16 cellular contexts compared by ENCODE assay signal in genomic region chr2:144328933-144329332, GRCh38.
DNase-seq lines count a peak whose midpoint lies in the region; ATAC-seq and TF ChIP-seq lines count a peak whose summit lies in the region.
"Had no signal": no experiment of that assay in that cellular context is flagged by ENCODE, and none has a peak within 500 bp of the region (broad histone marks: within the 10 kb centered on the region; RNA-seq: fewer than 3 reads in every experiment).

No MANE protein-coding gene starts in this region.

- peak overlapping the region; percentile 38; the same call in 1 of the 2 replicates for H3K27ac ChIP-seq in Karpas-422 (ENCODE audit: low read length)
- H3K27ac ChIP-seq in smooth muscle cell (ENCODE audit: low read depth), result no peak overlapping the region

- no peak for ATAC-seq in GM18861 (IDR thresholded peaks at IDR 0.05; ENCODE audit: unreplicated experiment)

- H2AFZ ChIP-seq in Karpas-422 (ENCODE audit: low read length) (no peak overlapping the region), smooth muscle cell (ENCODE audit: low read depth) (no peak overlapping the region)

- intact Hi-C loops in activated T-helper 2 cell treated with anti-CD3 and anti-CD28 coated beads, Interferon-gamma antibody, Interleukin-2, Interleukin-4, amounts not matched to agents 10 μg/mL and 5 μg/mL and 100 μg/mL, durations not matched to agents 14 hours and 24 hours and 36 hours (cut with micrococcal nuclease), result loop anchor here (5.0 to 10.0 kb wide), 3 partner anchors 243 to 1074 kb away; no protein-coding TSS in a partner anchor

- H3K4me2 ChIP-seq in Karpas-422 (ENCODE audit: low read depth, low read length, poor library complexity, severe bottlenecking) (peak overlapping the region; percentile 91), smooth muscle cell (no peak overlapping the region)

- 91% methylated on average over 7 of the region's 7 CpGs for WGBS in smooth muscle cell (ENCODE audit: low lambda C conversion rate)

- no peaks in the 10 kb centered on the region for H3K36me3 ChIP-seq in Karpas-422 (ENCODE audit: insufficient read depth, low read length)
- no peaks in the 10 kb centered on the region for H3K36me3 ChIP-seq in smooth muscle cell (ENCODE audit: low read depth)

- no peak overlapping the region for H3K4me3 Mint-ChIP-seq in activated CD4-positive, alpha-beta T cell treated with anti-CD3 and anti-CD28 coated beads, Interleukin-2, amount 10 ng/mL, durations not matched to agents 7 days and 5 days
- no peak overlapping the region for H3K4me3 Mint-ChIP-seq in activated T-helper 2 cell treated with anti-CD3 and anti-CD28 coated beads, Interferon-gamma antibody, Interleukin-2, Interleukin-4, amounts not matched to agents 10 μg/mL and 5 μg/mL and 100 μg/mL, durations not matched to agents 14 hours and 24 hours and 36 hours (ENCODE audit: low read depth)
- H3K4me3 Mint-ChIP-seq in neural crest cell, result peak overlapping the region; percentile 19

- H3K9ac ChIP-seq in Karpas-422 (ENCODE audit: low read length) (no peak overlapping the region), smooth muscle cell (ENCODE audit: low read depth) (no peak overlapping the region)

- POLR2A ChIA-PET in activated CD4-positive, alpha-beta T cell treated with anti-CD3 and anti-CD28 coated beads, Interleukin-2, amount 10 ng/mL, durations not matched to agents 7 days and 5 days (lab: Charles Lee), result no interaction called here
- POLR2A ChIA-PET in HEK293T (lab: Yijun Ruan, JAX), result no interaction called here

- no peaks in the 10 kb centered on the region for H3K9me2 ChIP-seq in Karpas-422 (replicated peaks; ENCODE audit: insufficient read depth, low read length)

- CTCF ChIA-PET in activated CD4-positive, alpha-beta T cell treated with anti-CD3 and anti-CD28 coated beads, Interleukin-2, amount 10 ng/mL, durations not matched to agents 7 days and 5 days (lab: Charles Lee), result no interaction called here
- CTCF ChIA-PET in HEK293T (lab: Yijun Ruan, JAX), result no interaction called here

- no peak overlapping the region for H3K4me3 ChIP-seq in Karpas-422 (ENCODE audit: low read length)
- H3K4me3 ChIP-seq in smooth muscle cell, result no peak overlapping the region

- H3K9me3 ChIP-seq in Karpas-422 (ENCODE audit: low read length) (no peaks in the 10 kb centered on the region), smooth muscle cell (replicated peaks; ENCODE audit: low read depth) (no peaks in the 10 kb centered on the region)
- H3K9me3 ChIP-seq: Caco-2 had no signal

- H3K9me3 Mint-ChIP-seq in activated CD4-positive, alpha-beta T cell treated with anti-CD3 and anti-CD28 coated beads, Interleukin-2, amount 10 ng/mL, durations not matched to agents 7 days and 5 days, result peaks cover 2% of the 10 kb centered on the region
- no peaks in the 10 kb centered on the region for H3K9me3 Mint-ChIP-seq in activated T-helper 2 cell treated with anti-CD3 and anti-CD28 coated beads, Interferon-gamma antibody, Interleukin-2, Interleukin-4, amounts not matched to agents 10 μg/mL and 5 μg/mL and 100 μg/mL, durations not matched to agents 14 hours and 24 hours and 36 hours
- H3K9me3 Mint-ChIP-seq in neural crest cell, result peaks cover 3% of the 10 kb centered on the region

- no peaks in the 10 kb centered on the region for H3F3A ChIP-seq in smooth muscle cell (ENCODE audit: low read depth)

- TF ChIP-seq CTCF in neural crest cell (conservative IDR thresholded peaks at IDR 0.05) (no peak), smooth muscle cell (IDR thresholded peaks at IDR 0.05; ENCODE audit: borderline replicate concordance, insufficient read depth, poor library complexity, severe bottlenecking) (no peak)

- peak overlapping the region; percentile 17 for H3K27ac Mint-ChIP-seq in activated CD4-positive, alpha-beta T cell treated with anti-CD3 and anti-CD28 coated beads, Interleukin-2, amount 10 ng/mL, durations not matched to agents 7 days and 5 days
- peak overlapping the region; percentile 72 for H3K27ac Mint-ChIP-seq in activated T-helper 2 cell treated with anti-CD3 and anti-CD28 coated beads, Interferon-gamma antibody, Interleukin-2, Interleukin-4, amounts not matched to agents 10 μg/mL and 5 μg/mL and 100 μg/mL, durations not matched to agents 14 hours and 24 hours and 36 hours
- H3K27ac Mint-ChIP-seq in neural crest cell (ENCODE audit: unreplicated experiment), result no peak overlapping the region

- peaks cover 15% of the 10 kb centered on the region for H3K36me3 Mint-ChIP-seq in activated CD4-positive, alpha-beta T cell treated with anti-CD3 and anti-CD28 coated beads, Interleukin-2, amount 10 ng/mL, durations not matched to agents 7 days and 5 days (ENCODE audit: low read depth)
- peaks cover 43% of the 10 kb centered on the region for H3K36me3 Mint-ChIP-seq in activated T-helper 2 cell treated with anti-CD3 and anti-CD28 coated beads, Interferon-gamma antibody, Interleukin-2, Interleukin-4, amounts not matched to agents 10 μg/mL and 5 μg/mL and 100 μg/mL, durations not matched to agents 14 hours and 24 hours and 36 hours (ENCODE audit: low read depth)
- H3K36me3 Mint-ChIP-seq in neural crest cell (ENCODE audit: low read depth), result peaks cover 3% of the 10 kb centered on the region

- peaks cover 3% of the 10 kb centered on the region for H3K27me3 Mint-ChIP-seq in activated CD4-positive, alpha-beta T cell treated with anti-CD3 and anti-CD28 coated beads, Interleukin-2, amount 10 ng/mL, durations not matched to agents 7 days and 5 days
- H3K27me3 Mint-ChIP-seq in activated T-helper 2 cell treated with anti-CD3 and anti-CD28 coated beads, Interferon-gamma antibody, Interleukin-2, Interleukin-4, amounts not matched to agents 10 μg/mL and 5 μg/mL and 100 μg/mL, durations not matched to agents 14 hours and 24 hours and 36 hours (ENCODE audit: low read depth), result no peaks in the 10 kb centered on the region
- peaks cover 2% of the 10 kb centered on the region for H3K27me3 Mint-ChIP-seq in neural crest cell (ENCODE audit: low read depth)

- H4K20me1 ChIP-seq in Karpas-422 (ENCODE audit: insufficient read depth, low read depth, low read length) (no peaks in the 10 kb centered on the region), smooth muscle cell (ENCODE audit: low read depth) (no peaks in the 10 kb centered on the region)

- H3K4me1 ChIP-seq in Karpas-422 (ENCODE audit: low read length), result peaks cover 77% of the 10 kb centered on the region
- peaks cover 16% of the 10 kb centered on the region for H3K4me1 ChIP-seq in smooth muscle cell (ENCODE audit: low read depth)

- DNase-seq in activated CD4-positive, alpha-beta T cell treated with anti-CD3 and anti-CD28 coated beads, Interleukin-2, amount 10 ng/mL, durations not matched to agents 7 days and 5 days, result no peak
- no peak for DNase-seq in activated CD4-positive, alpha-beta T cell treated with anti-CD3 and anti-CD28 coated beads for 48 hours
- DNase-seq in Karpas-422 (no peak), neural crest cell (ENCODE audit: low read depth, low spot score) (no peak), HEK293T (ENCODE audit: extremely low spot score) (no peak), smooth muscle cell (lab: John Stamatoyannopoulos, UW; ENCODE audit: unreplicated experiment) (no peak)
- no peak for DNase-seq in activated T-helper 2 cell treated with anti-CD3 and anti-CD28 coated beads, Interferon-gamma antibody, Interleukin-2, Interleukin-4, amounts not matched to agents 10 μg/mL and 5 μg/mL and 100 μg/mL, durations not matched to agents 14 hours and 24 hours and 36 hours (ENCODE audit: low spot score)
- DNase-seq: C1 segment of cervical spinal cord, Caco-2, H7, NCI-H1417, NCI-H1930, NCI-H2171, NCI-H446 treated with DMSO at 0.1 percent for 48 hours, NCI-H748 treated with DMSO at 0.1 percent for 48 hours had no signal

- peaks cover 58% of the 10 kb centered on the region for H3K4me1 Mint-ChIP-seq in activated CD4-positive, alpha-beta T cell treated with anti-CD3 and anti-CD28 coated beads, Interleukin-2, amount 10 ng/mL, durations not matched to agents 7 days and 5 days
- H3K4me1 Mint-ChIP-seq in activated T-helper 2 cell treated with anti-CD3 and anti-CD28 coated beads, Interferon-gamma antibody, Interleukin-2, Interleukin-4, amounts not matched to agents 10 μg/mL and 5 μg/mL and 100 μg/mL, durations not matched to agents 14 hours and 24 hours and 36 hours (ENCODE audit: low read depth), result peaks cover 68% of the 10 kb centered on the region
- H3K4me1 Mint-ChIP-seq in neural crest cell, result peaks cover 57% of the 10 kb centered on the region

- no peaks in the 10 kb centered on the region for H3K27me3 ChIP-seq in Karpas-422 (ENCODE audit: low read length)
- no peaks in the 10 kb centered on the region for H3K27me3 ChIP-seq in smooth muscle cell (ENCODE audit: low read depth)

- H3K79me2 ChIP-seq in Karpas-422 (ENCODE audit: low read length) (peaks cover 79% of the 10 kb centered on the region), smooth muscle cell (ENCODE audit: low read depth) (peaks cover 56% of the 10 kb centered on the region)

TF ChIP-seq in HEK293T, 16 proteins besides CTCF, POLR2A, EP300 and RAD21:
- TF ChIP-seq LEF1 (IDR thresholded peaks at IDR 0.05; ENCODE audit: borderline replicate concordance) (no peak), NFRKB (IDR thresholded peaks at IDR 0.05) (no peak), FOXK2 (IDR thresholded peaks at IDR 0.05) (no peak), SUZ12 (IDR thresholded peaks at IDR 0.05) (no peak), PKNOX1 (IDR thresholded peaks at IDR 0.05) (no peak), CTBP1 (IDR thresholded peaks at IDR 0.05; ENCODE audit: borderline replicate concordance) (no peak), FOXM1 (IDR thresholded peaks at IDR 0.05; ENCODE audit: borderline replicate concordance) (no peak), SP1 (IDR thresholded peaks at IDR 0.05) (no peak), ZNF384 (IDR thresholded peaks at IDR 0.05) (no peak), ARNT (IDR thresholded peaks at IDR 0.05) (no peak), HDGF (IDR thresholded peaks at IDR 0.05; ENCODE audit: borderline replicate concordance) (no peak)
